Comparison of ENCODE assay signal across 8 cellular contexts in genomic region chr1:175152006-175152652, GRCh38. TPM values are rescaled to one million over a fixed set of nuclear protein-coding genes. Genes with fewer than 3 reads are reported as not detected.
DNase-seq lines count a peak whose midpoint lies in the region; ATAC-seq, FAIRE-seq and TF ChIP-seq lines count a peak whose summit lies in the region.

No MANE protein-coding gene starts in this region.

- POLR2A ChIA-PET in endothelial cell of umbilical vein (lab: Charles Lee), result interaction anchor here (0.5 kb wide), 1 partner anchor 230 kb away, joined by 3 read pairs; no protein-coding TSS in a partner anchor

- TF ChIP-seq POLR2A in endothelial cell of umbilical vein (IDR thresholded peaks at IDR 0.05; ENCODE audit: low read depth, low read length), result no peak

- intact Hi-C loops in endothelial cell of umbilical vein (cut with micrococcal nuclease), result loop anchor here (1.0 to 5.0 kb wide), 4 partner anchors 221 to 921 kb away; partner anchors contain the start of gene TNR

- no peaks in the 10 kb centered on the region for H3K9me1 ChIP-seq in endothelial cell of umbilical vein (replicated peaks; ENCODE audit: control insufficient read depth, extremely low read depth, insufficient read depth, low read length)

- H3K79me2 ChIP-seq in endothelial cell of umbilical vein (ENCODE audit: control insufficient read depth, insufficient read depth, low read length), result no peaks in the 10 kb centered on the region

- H3K9me3 ChIP-seq in endothelial cell of umbilical vein (replicated peaks; ENCODE audit: control insufficient read depth, insufficient read depth, low read length), result no peaks in the 10 kb centered on the region

- dilution Hi-C loops in endothelial cell of umbilical vein (cut with MboI; ENCODE audit: extremely low pct_ligation_motif_present, low sequenced_read_pairs), result loop anchor here (10.0 kb wide), 1 partner anchor 163 kb away; no protein-coding TSS in a partner anchor

- no peak overlapping the region for H3K4me2 ChIP-seq in endothelial cell of umbilical vein (ENCODE audit: insufficient read depth, low read length)

- H3K4me3 ChIP-seq in endothelial cell of umbilical vein (replicated peaks in 1 of 3; ENCODE audit: insufficient read depth in 1 of 3, low read depth in 1 of 3, low read length in 3 of 3), result no peak overlapping the region

- H3K27me3 ChIP-seq in endothelial cell of umbilical vein (ENCODE audit: control insufficient read depth in 2 of 2, insufficient read depth in 2 of 2, low read length in 2 of 2), result peaks cover 0 to 27% of the 10 kb centered on the region in 2 experiments

- no peak overlapping the region for H3K9ac ChIP-seq in endothelial cell of umbilical vein (replicated peaks; ENCODE audit: extremely low read depth, insufficient read depth, low read length)

- H3K27ac ChIP-seq in endothelial cell of umbilical vein (ENCODE audit: insufficient read depth, low read depth, low read length), result no peak overlapping the region

- no peaks in the 10 kb centered on the region for H4K20me1 ChIP-seq in endothelial cell of umbilical vein (replicated peaks; ENCODE audit: control insufficient read depth, extremely low read depth, insufficient read depth, low read length)

- H3K4me1 ChIP-seq in endothelial cell of umbilical vein (ENCODE audit: control insufficient read depth, extremely low read depth, insufficient read depth, low read length), result no peaks in the 10 kb centered on the region

- FAIRE-seq in endothelial cell of umbilical vein (lab: Jason Lieb, UNC), result peak; percentile 71

- BruUV-seq in endothelial cell of umbilical vein (replicated peaks; lab: Mats Ljungman, UMichigan), result no TSS peak

- peak; percentile 75 to 85 for TF ChIP-seq CTCF in endothelial cell of umbilical vein (IDR thresholded peaks at IDR 0.05; ENCODE audit: extremely low read depth in 1 of 2, insufficient read depth in 1 of 2, low read depth in 1 of 2, low read length in 2 of 2)

- H2AFZ ChIP-seq in endothelial cell of umbilical vein (ENCODE audit: low read depth, low read length), result no peak overlapping the region

- DNase-seq in D341Med (ENCODE audit: low spot score) (peak; percentile 82), NCI-H774 (lab: John Stamatoyannopoulos, UW) (peak; percentile 22), endothelial cell of umbilical vein (ENCODE audit: low read depth, low spot score) (peak; percentile 54), myocyte (ENCODE audit: low read depth) (peak; percentile 40)
- peak; percentile 88 for DNase-seq in activated CD8-positive, alpha-beta memory T cell treated with anti-CD3 and anti-CD28 coated beads for 24 hours
- DNase-seq in stimulated activated CD8-positive, alpha-beta memory T cell treated with anti-CD3 and anti-CD28 coated beads, Interleukin-7, amount 100 ng/mL, for 48 hours (ENCODE audit: extremely low read depth in 1 of 2, low read depth in 1 of 2), result peak; percentile 20 to 35

- CTCF ChIA-PET in endothelial cell of umbilical vein (lab: Charles Lee), result interaction anchor here (0.5 to 5.2 kb wide), 106 partner anchors 9 to 1749 kb away, joined by 3 to 387 read pairs (median 5); partner anchors contain the start of genes COP1, MRPS14 and TNR

- peak; percentile 52 for ATAC-seq in HG02588 (IDR thresholded peaks at IDR 0.05; ENCODE audit: unreplicated experiment)
- ATAC-seq in HG03520 (IDR thresholded peaks at IDR 0.05; ENCODE audit: unreplicated experiment), result no peak

- no peaks in the 10 kb centered on the region for H3K36me3 ChIP-seq in endothelial cell of umbilical vein (ENCODE audit: control insufficient read depth in 2 of 2, extremely low read depth in 1 of 2, insufficient read depth in 2 of 2, low read length in 2 of 2)

TF ChIP-seq in endothelial cell of umbilical vein, 7 proteins besides CTCF, POLR2A, EP300 and RAD21:
- TF ChIP-seq JUN (IDR thresholded peaks at IDR 0.05; ENCODE audit: borderline replicate concordance, insufficient read depth, insufficient read length, low read depth), result no peak
- peak; percentile 47 for TF ChIP-seq EZH2 (IDR thresholded peaks at IDR 0.05; ENCODE audit: borderline replicate concordance, low read depth, low read length, severe bottlenecking)
- no peak for TF ChIP-seq MAX (IDR thresholded peaks at IDR 0.05; ENCODE audit: insufficient read depth, insufficient read length)
- TF ChIP-seq POLR2AphosphoS5 (IDR thresholded peaks at IDR 0.05; ENCODE audit: insufficient read depth, low read depth, low read length), result no peak
- TF ChIP-seq FOS (IDR thresholded peaks at IDR 0.05; ENCODE audit: borderline replicate concordance, insufficient read depth, low read length), result no peak
- no peak for TF ChIP-seq MYC (IDR thresholded peaks at IDR 0.05; ENCODE audit: low read depth, low read length)
- no peak for TF ChIP-seq GATA2 (IDR thresholded peaks at IDR 0.05; ENCODE audit: insufficient read depth, insufficient read length, low read depth, low read length)

RNA-seq across cellular contexts. Expression of gene KIAA0040, which starts 40.4 kb away (rescaled TPM):
- total RNA-seq in endothelial cell of umbilical vein (10.9 and 21.5 TPM in 2 replicates), myocyte (not detected in 2 replicates)
- polyA plus RNA-seq in endothelial cell of umbilical vein, result 7.3 and 8.3 TPM in 2 replicates
- polyA plus RNA-seq in endothelial cell of umbilical vein (2011; cell fraction: cytosol; rRNA removed), result 5.6 and 7.0 TPM in 2 replicates
- polyA plus RNA-seq in endothelial cell of umbilical vein (2011; cell fraction: nucleus; rRNA removed), result 8.4 and 8.5 TPM in 2 replicates
- 5.3 and 6.5 TPM in 2 replicates for polyA plus RNA-seq in endothelial cell of umbilical vein (2012)
- 12.0 and 15.3 TPM in 2 replicates for polyA minus RNA-seq in endothelial cell of umbilical vein
- polyA minus RNA-seq in endothelial cell of umbilical vein (2011; cell fraction: cytosol; rRNA and poly(A)+ RNA removed), result 8.2 TPM
- polyA minus RNA-seq in endothelial cell of umbilical vein (2011; cell fraction: nucleus; rRNA and poly(A)+ RNA removed), result 7.4 and 8.8 TPM in 2 replicates
- 0.50 TPM for polyA plus RNA-seq in myocyte (2012)

Comparison
In these comparisons a context has a peak if more than half of its experiments do, and no peak if none do; other contexts are left out.
1. DNase-seq: peak in every context shown above with its lines; median percentile 88 in activated CD8-positive, alpha-beta memory T cell treated with anti-CD3 and anti-CD28 coated beads for 24 hours; 82 in D341Med; 54 in endothelial cell of umbilical vein; 40 in myocyte; 28 in stimulated activated CD8-positive, alpha-beta memory T cell treated with anti-CD3 and anti-CD28 coated beads, Interleukin-7, amount 100 ng/mL, for 48 hours; 22 in NCI-H774.
2. RNA of gene KIAA0040, which starts 40.4 kb away (total RNA-seq): 10.9 to 21.5 TPM in endothelial cell of umbilical vein; not detected in myocyte; every median in the first group is over 10 times any median in the second.